1 cellular context compared by ENCODE assay signal in the genomic region with DNA sequence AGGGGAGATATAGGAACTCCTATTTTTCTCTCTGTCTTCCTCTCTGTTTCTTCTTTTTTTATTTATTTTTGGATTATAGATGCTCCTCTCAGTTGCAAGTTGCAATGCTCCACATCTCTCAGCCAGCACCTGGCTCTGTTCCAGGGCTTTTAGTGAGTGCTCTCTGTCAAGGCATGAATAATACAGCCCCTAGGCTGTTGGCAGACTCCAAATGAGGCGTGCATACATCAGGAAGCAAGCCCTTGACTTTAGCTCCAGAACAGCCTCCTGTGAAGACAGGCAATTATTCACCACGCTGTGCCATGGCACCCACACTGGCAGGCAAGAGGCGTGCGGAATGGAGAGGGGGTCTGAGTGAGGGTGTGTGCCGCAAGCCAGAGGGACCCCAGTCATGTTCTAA.
TF ChIP-seq lines count a peak whose summit lies in the region.

No MANE protein-coding gene starts in this region.

TF ChIP-seq in HepG2, 621 proteins besides CTCF, POLR2A, EP300 and RAD21 (continued from another document):
- TF ChIP-seq, protein P1, sequence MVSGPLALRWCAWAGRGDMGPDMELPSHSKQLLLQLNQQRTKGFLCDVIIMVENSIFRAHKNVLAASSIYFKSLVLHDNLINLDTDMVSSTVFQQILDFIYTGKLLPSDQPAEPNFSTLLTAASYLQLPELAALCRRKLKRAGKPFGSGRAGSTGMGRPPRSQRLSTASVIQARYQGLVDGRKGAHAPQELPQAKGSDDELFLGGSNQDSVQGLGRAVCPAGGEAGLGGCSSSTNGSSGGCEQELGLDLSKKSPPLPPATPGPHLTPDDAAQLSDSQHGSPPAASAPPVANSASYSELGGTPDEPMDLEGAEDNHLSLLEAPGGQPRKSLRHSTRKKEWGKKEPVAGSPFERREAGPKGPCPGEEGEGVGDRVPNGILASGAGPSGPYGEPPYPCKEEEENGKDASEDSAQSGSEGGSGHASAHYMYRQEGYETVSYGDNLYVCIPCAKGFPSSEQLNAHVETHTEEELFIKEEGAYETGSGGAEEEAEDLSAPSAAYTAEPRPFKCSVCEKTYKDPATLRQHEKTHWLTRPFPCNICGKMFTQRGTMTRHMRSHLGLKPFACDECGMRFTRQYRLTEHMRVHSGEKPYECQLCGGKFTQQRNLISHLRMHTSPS (CRISPR knock-in tag; IDR thresholded peaks at IDR 0.05; ENCODE audit: low read depth): no peak
- TF ChIP-seq ZNF816 (CRISPR knock-in tag; IDR thresholded peaks at IDR 0.05; ENCODE audit: borderline replicate concordance): no peak
- TF ChIP-seq, protein P2, sequence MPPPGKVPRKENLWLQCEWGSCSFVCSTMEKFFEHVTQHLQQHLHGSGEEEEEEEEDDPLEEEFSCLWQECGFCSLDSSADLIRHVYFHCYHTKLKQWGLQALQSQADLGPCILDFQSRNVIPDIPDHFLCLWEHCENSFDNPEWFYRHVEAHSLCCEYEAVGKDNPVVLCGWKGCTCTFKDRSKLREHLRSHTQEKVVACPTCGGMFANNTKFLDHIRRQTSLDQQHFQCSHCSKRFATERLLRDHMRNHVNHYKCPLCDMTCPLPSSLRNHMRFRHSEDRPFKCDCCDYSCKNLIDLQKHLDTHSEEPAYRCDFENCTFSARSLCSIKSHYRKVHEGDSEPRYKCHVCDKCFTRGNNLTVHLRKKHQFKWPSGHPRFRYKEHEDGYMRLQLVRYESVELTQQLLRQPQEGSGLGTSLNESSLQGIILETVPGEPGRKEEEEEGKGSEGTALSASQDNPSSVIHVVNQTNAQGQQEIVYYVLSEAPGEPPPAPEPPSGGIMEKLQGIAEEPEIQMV (CRISPR knock-in tag; IDR thresholded peaks at IDR 0.05; ENCODE audit: low read depth): no peak
- no peak for TF ChIP-seq ZNF326 (CRISPR knock-in tag; IDR thresholded peaks at IDR 0.05; ENCODE audit: borderline replicate concordance)
- no peak for TF ChIP-seq ZNF235 (CRISPR knock-in tag; IDR thresholded peaks at IDR 0.05; ENCODE audit: borderline replicate concordance)
- TF ChIP-seq, protein P3, sequence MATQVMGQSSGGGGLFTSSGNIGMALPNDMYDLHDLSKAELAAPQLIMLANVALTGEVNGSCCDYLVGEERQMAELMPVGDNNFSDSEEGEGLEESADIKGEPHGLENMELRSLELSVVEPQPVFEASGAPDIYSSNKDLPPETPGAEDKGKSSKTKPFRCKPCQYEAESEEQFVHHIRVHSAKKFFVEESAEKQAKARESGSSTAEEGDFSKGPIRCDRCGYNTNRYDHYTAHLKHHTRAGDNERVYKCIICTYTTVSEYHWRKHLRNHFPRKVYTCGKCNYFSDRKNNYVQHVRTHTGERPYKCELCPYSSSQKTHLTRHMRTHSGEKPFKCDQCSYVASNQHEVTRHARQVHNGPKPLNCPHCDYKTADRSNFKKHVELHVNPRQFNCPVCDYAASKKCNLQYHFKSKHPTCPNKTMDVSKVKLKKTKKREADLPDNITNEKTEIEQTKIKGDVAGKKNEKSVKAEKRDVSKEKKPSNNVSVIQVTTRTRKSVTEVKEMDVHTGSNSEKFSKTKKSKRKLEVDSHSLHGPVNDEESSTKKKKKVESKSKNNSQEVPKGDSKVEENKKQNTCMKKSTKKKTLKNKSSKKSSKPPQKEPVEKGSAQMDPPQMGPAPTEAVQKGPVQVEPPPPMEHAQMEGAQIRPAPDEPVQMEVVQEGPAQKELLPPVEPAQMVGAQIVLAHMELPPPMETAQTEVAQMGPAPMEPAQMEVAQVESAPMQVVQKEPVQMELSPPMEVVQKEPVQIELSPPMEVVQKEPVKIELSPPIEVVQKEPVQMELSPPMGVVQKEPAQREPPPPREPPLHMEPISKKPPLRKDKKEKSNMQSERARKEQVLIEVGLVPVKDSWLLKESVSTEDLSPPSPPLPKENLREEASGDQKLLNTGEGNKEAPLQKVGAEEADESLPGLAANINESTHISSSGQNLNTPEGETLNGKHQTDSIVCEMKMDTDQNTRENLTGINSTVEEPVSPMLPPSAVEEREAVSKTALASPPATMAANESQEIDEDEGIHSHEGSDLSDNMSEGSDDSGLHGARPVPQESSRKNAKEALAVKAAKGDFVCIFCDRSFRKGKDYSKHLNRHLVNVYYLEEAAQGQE (IDR thresholded peaks at IDR 0.05; ENCODE audit: borderline replicate concordance in 1 of 2, low read depth in 1 of 2, low read length in 2 of 2): no peak
